Comparison of ENCODE assay signal across 34 cellular contexts in genomic region chr20:46183768-46184167, GRCh38.
"Had no signal": no experiment of that assay in that cellular context is flagged by ENCODE, and none has a peak within 500 bp of the region (broad histone marks: within the 10 kb centered on the region; RNA-seq: fewer than 3 reads in every experiment).

No MANE protein-coding gene starts in this region.

- H3K4me3 ChIP-seq: adrenal gland, body of pancreas, breast epithelium had no signal

- H3K27ac ChIP-seq: adrenal gland, body of pancreas, brain microvascular endothelial cell, breast epithelium, VCaP had no signal

- DNase-seq: activated B cell treated with CpG ODN at 0.5 μM for 24 hours; activated CD4-positive, alpha-beta memory T cell treated with anti-CD3 and anti-CD28 coated beads for 36 hours; activated CD4-positive, alpha-beta T cell treated with anti-CD3 and anti-CD28 coated beads for 4 hours; activated CD4-positive, alpha-beta T cell treated with anti-CD3 and anti-CD28 coated beads, Interleukin-2, amount 10 ng/mL, durations not matched to agents 24 days and 14 days; activated CD4-positive, alpha-beta T cell treated with anti-CD3 and anti-CD28 coated beads, Interleukin-2, amount 50 U/mL, for 1 hour; activated CD4-positive, alpha-beta T cell treated with anti-CD3 and anti-CD28 coated beads, Interleukin-2, amount 50 U/mL, for 4 hours; activated CD4-positive, CD25-positive, alpha-beta regulatory T cell treated with anti-CD3 and anti-CD28 coated beads, Interleukin-2, amount 50 U/mL, for 72 hours; activated CD8-positive, alpha-beta memory T cell treated with anti-CD3 and anti-CD28 coated beads, Interleukin-2, amount 50 U/mL, for 4 hours; activated CD8-positive, alpha-beta T cell treated with anti-CD3 and anti-CD28 coated beads for 36 hours; activated effector memory CD4-positive, alpha-beta T cell treated with anti-CD3 and anti-CD28 coated beads, Interleukin-2, amount 50 U/mL, for 16 hours; activated gamma-delta T cell treated with Interleukin-2 at 50 U/mL for 16 hours; activated naive CD4-positive, alpha-beta T cell; activated naive CD4-positive, alpha-beta T cell treated with anti-CD3 and anti-CD28 coated beads for 36 hours; activated naive CD4-positive, alpha-beta T cell treated with anti-CD3 and anti-CD28 coated beads, Interleukin-2, amount 50 U/mL, for 16 hours; activated naive CD8-positive, alpha-beta T cell treated with anti-CD3 and anti-CD28 coated beads for 36 hours; activated T-cell treated with anti-CD3 and anti-CD28 coated beads for 4 hours; activated T-cell treated with anti-CD3 and anti-CD28 coated beads, Interleukin-2, amount 50 U/mL, for 1 hour; activated T-cell treated with anti-CD3 and anti-CD28 coated beads, Interleukin-2, amount 50 U/mL, for 4 hours; activated T-cell treated with anti-CD3 and anti-CD28 coated beads, Interleukin-2, amount 50 U/mL, for 72 hours; adrenal gland; amniotic stem cell; aorta; body of pancreas; brain microvascular endothelial cell; central memory CD4-positive, alpha-beta T cell; T-helper 1 cell; T-helper 2 cell; T-helper 9 cell had no signal

- ATAC-seq: activated CD8-positive, alpha-beta T cell treated with anti-CD3 and anti-CD28 coated beads for 36 hours; activated naive CD4-positive, alpha-beta T cell treated with anti-CD3 and anti-CD28 coated beads, Interleukin-2, amount 50 U/mL, for 72 hours; activated T-cell treated with anti-CD3 and anti-CD28 coated beads, Interleukin-2, amount 50 U/mL, for 4 hours; activated T-cell treated with anti-CD3 and anti-CD28 coated beads, Interleukin-2, amount 50 U/mL, for 72 hours; activated T-helper 17 cell treated with anti-CD3 and anti-CD28 coated beads, Interleukin-2, amount 50 U/mL, for 72 hours; body of pancreas had no signal

- H3K4me1 ChIP-seq: adrenal gland, breast epithelium had no signal

- H3K9me3 ChIP-seq: adrenal gland, body of pancreas, breast epithelium had no signal

- H3K27me3 ChIP-seq: adrenal gland, body of pancreas, brain microvascular endothelial cell had no signal

- FAIRE-seq: astrocyte, TTC549 had no signal

- H3K36me3 ChIP-seq: adrenal gland, brain microvascular endothelial cell, breast epithelium had no signal
